Comparison of ENCODE assay signal across 9 cellular contexts in genomic region chr13:45108716-45109706, GRCh38. TPM values are rescaled to one million over a fixed set of nuclear protein-coding genes. Genes with fewer than 3 reads are reported as not detected.
DNase-seq lines count a peak whose midpoint lies in the region; FAIRE-seq and TF ChIP-seq lines count a peak whose summit lies in the region.
"Had no signal": no experiment of that assay in that cellular context is flagged by ENCODE, and none has a peak within 500 bp of the region (broad histone marks: within the 10 kb centered on the region; RNA-seq: fewer than 3 reads in every experiment).

No MANE protein-coding gene starts in this region.

- no peak overlapping the region for H3K27ac ChIP-seq in H9 (ENCODE audit: insufficient read length, low read depth, low read length)
- H3K27ac ChIP-seq: KMS-11 had no signal

- H4K20me1 ChIP-seq in H9 (ENCODE audit: control insufficient read depth, insufficient read depth, insufficient read length), result no peaks in the 10 kb centered on the region

- peak overlapping the region in 1 of 3 experiments; percentile 45; a peak in 1 of 7 replicates for H3K27ac Mint-ChIP-seq in H9
- no peak overlapping the region for H3K27ac Mint-ChIP-seq in Calu3 (ENCODE audit: unreplicated experiment)
- no peak overlapping the region for H3K27ac Mint-ChIP-seq in osteocyte (ENCODE audit: unreplicated experiment)

- intact Hi-C loops in Calu3 (cut with micrococcal nuclease; ENCODE audit: unreplicated experiment), result no loop called here

- H3K27me3 ChIP-seq in H9 (ENCODE audit: insufficient read depth, low read length), result no peaks in the 10 kb centered on the region

- H3K9me3 Mint-ChIP-seq in H9 (no peaks in the 10 kb centered on the region), Calu3 (ENCODE audit: low read depth, unreplicated experiment) (no peaks in the 10 kb centered on the region), osteocyte (ENCODE audit: unreplicated experiment) (no peaks in the 10 kb centered on the region)

- H3K4me3 Mint-ChIP-seq in H9, result no peak overlapping the region
- H3K4me3 Mint-ChIP-seq in Calu3 (ENCODE audit: low read depth, unreplicated experiment), result no peak overlapping the region
- no peak overlapping the region for H3K4me3 Mint-ChIP-seq in osteocyte (ENCODE audit: unreplicated experiment)

- H2BK5ac ChIP-seq in H9 (ENCODE audit: insufficient read length, low read length), result no peak overlapping the region

- in situ Hi-C loops in G401 (cut with HindIII; ENCODE audit: low sequenced_read_pairs), result no loop called here

- H2AK5ac ChIP-seq in H9 (ENCODE audit: insufficient read length, low read length), result no peak overlapping the region

- no peak for TF ChIP-seq CTCF in H9 (conservative IDR thresholded peaks at IDR 0.05)
- TF ChIP-seq CTCF in Calu3 (IDR thresholded peaks at IDR 0.05; ENCODE audit: unreplicated experiment), result no peak
- no peak for TF ChIP-seq CTCF in osteocyte (IDR thresholded peaks at IDR 0.05)

- H3K18ac ChIP-seq in H9 (ENCODE audit: insufficient read length, low read depth, low read length), result no peak overlapping the region

- H3K79me2 ChIP-seq in H9 (ENCODE audit: insufficient read depth, low read length), result no peaks in the 10 kb centered on the region

- peak; percentile 91 for FAIRE-seq in GM18507 (lab: Jason Lieb, UNC)

- no peak overlapping the region for H2BK15ac ChIP-seq in H9 (ENCODE audit: low read depth, low read length)

- H3K4me1 Mint-ChIP-seq in H9 (peaks cover 27 to 35% of the 10 kb centered on the region in 2 experiments), Calu3 (ENCODE audit: low read depth, unreplicated experiment) (no peaks in the 10 kb centered on the region), osteocyte (ENCODE audit: unreplicated experiment) (no peaks in the 10 kb centered on the region)

- no peaks in the 10 kb centered on the region for H3K27me3 Mint-ChIP-seq in H9 (ENCODE audit: low read depth)
- H3K27me3 Mint-ChIP-seq in Calu3 (ENCODE audit: unreplicated experiment), result no peaks in the 10 kb centered on the region
- peaks cover 29% of the 10 kb centered on the region for H3K27me3 Mint-ChIP-seq in osteocyte (ENCODE audit: unreplicated experiment)

- no peak overlapping the region for H3K4ac ChIP-seq in H9 (ENCODE audit: low read depth, low read length)

- H3K56ac ChIP-seq in H9 (ENCODE audit: insufficient read length, low read depth, low read length), result no peak overlapping the region

- no peaks in the 10 kb centered on the region for H3K9me3 ChIP-seq in H9 (ENCODE audit: control insufficient read depth, low read depth, low read length)

- H3K4me2 ChIP-seq in H9 (ENCODE audit: insufficient read depth, insufficient read length, low read length), result no peak overlapping the region
- H3K4me2 ChIP-seq: KMS-11 had no signal

- H3K23ac ChIP-seq in H9 (ENCODE audit: insufficient read length, low read depth, low read length), result no peak overlapping the region

- no peaks in the 10 kb centered on the region for H3K79me1 ChIP-seq in H9 (ENCODE audit: insufficient read depth, low read depth, low read length, poor library complexity, severe bottlenecking)

- no peak overlapping the region for H4K91ac ChIP-seq in H9 (ENCODE audit: insufficient read length, low read depth, low read length)

- H4K5ac ChIP-seq in H9 (ENCODE audit: insufficient read length, low read depth, low read length), result no peak overlapping the region

- CTCF ChIA-PET in Calu3 (lab: Charles Lee), result no interaction called here

- no CpG with 5 or more reads among the region's 16 CpGs for WGBS in H9 (ENCODE audit: extremely low coverage, insufficient read length, low lambda C conversion rate)

- H3K14ac ChIP-seq in H9 (ENCODE audit: insufficient read depth, low read length), result no peak overlapping the region

- no peaks in the 10 kb centered on the region for H3K23me2 ChIP-seq in H9 (ENCODE audit: insufficient read length, low read depth, low read length, poor library complexity, severe bottlenecking)

- H3K9ac ChIP-seq in H9 (ENCODE audit: extremely low read depth, insufficient read length, low read length), result no peak overlapping the region
- H3K9ac ChIP-seq: KMS-11 had no signal

- no peak overlapping the region for H3T11ph ChIP-seq in H9 (ENCODE audit: low read length)

- H2BK20ac ChIP-seq in H9 (ENCODE audit: low read depth, low read length, poor library complexity, severe bottlenecking), result no peak overlapping the region

- H3K4me1 ChIP-seq in H9 (ENCODE audit: insufficient read depth, low read length), result peaks cover 4% of the 10 kb centered on the region; the same call in 1 of the 2 replicates

- no peak overlapping the region for H2BK120ac ChIP-seq in H9 (ENCODE audit: low read depth, low read length, poor library complexity, severe bottlenecking)

- no peak overlapping the region for H4K8ac ChIP-seq in H9 (replicated peaks; ENCODE audit: insufficient read length, low read depth, low read length)

- DNase-seq in GM18507 (ENCODE audit: extremely low spot score, insufficient read length, low read depth) (peak; percentile 22), H9 (peak; percentile 74), RPMI7951 (ENCODE audit: low read depth) (peak; percentile 54), left kidney (ENCODE audit: low read depth, low spot score) (peak; percentile 37), Calu3 (no peak), osteocyte (ENCODE audit: extremely low spot score, unreplicated experiment) (no peak), NCI-H774 (lab: John Stamatoyannopoulos, UW) (no peak), G401 (ENCODE audit: low spot score) (no peak)

- H2AFZ ChIP-seq in H9 (ENCODE audit: low read length), result peak overlapping the region; percentile 43

- BruUV-seq in Calu3 (replicated peaks; lab: Mats Ljungman, UMichigan), result no TSS peak

- no peak overlapping the region for H2BK12ac ChIP-seq in H9 (ENCODE audit: insufficient read length, low read depth, low read length)

- H3K36me3 Mint-ChIP-seq in H9 (ENCODE audit: insufficient read depth in 1 of 3, low read depth in 3 of 3) (no peaks in the 10 kb centered on the region), Calu3 (ENCODE audit: insufficient read depth, unreplicated experiment) (no peaks in the 10 kb centered on the region), osteocyte (ENCODE audit: unreplicated experiment) (no peaks in the 10 kb centered on the region)

RNA-seq across cellular contexts. Expression of gene GTF2F2, which starts 11.3 kb away (rescaled TPM):
- total RNA-seq in H9 (2021) (29.6 and 31.9 TPM in 2 replicates), Calu3 (2022) (21.1 and 23.9 TPM in 2 replicates), osteocyte (14.1 and 15.6 TPM in 2 replicates)
- total RNA-seq in RPMI7951 (2014; rRNA removed; shearing (Covaris generic)), result 29.9 and 31.7 TPM in 2 replicates
- 42.2 and 47.5 TPM in 2 replicates for total RNA-seq in G401 (2014; rRNA removed; shearing (Covaris generic))

Comparison
In these comparisons a context has a peak if more than half of its experiments do, and no peak if none do; other contexts are left out.
1. DNase-seq: peak in GM18507 (single experiment), H9 (single experiment), RPMI7951 (single experiment) and left kidney (single experiment); none in Calu3 (single experiment), osteocyte (single experiment), NCI-H774 (single experiment) and G401 (single experiment).